ENCODE assay signal across 31 cellular contexts in the genomic region with DNA sequence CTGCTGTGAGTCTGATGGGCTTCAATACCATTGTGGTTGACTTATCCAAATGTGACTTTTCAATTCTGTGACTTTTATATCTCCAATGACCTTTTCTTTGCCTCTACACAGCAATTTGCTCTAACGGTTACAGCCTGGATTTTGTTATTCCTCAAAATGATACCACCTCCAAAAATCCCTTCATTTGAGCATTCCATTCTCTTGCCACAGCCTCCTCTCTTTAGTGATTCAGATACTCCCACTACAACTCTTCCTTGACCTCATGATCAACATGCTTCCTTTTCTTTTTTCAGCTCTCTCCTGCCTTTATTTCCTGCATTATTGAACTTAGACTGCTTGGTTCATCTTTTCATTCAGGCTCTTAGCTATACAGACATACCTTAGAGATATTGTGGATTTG. TPM values are rescaled to one million over a fixed set of nuclear protein-coding genes. Genes with fewer than 3 reads are reported as not detected.
A peak's percentile ranks its signal among the peaks of the same experiment; 100 is the strongest.
DNase-seq lines count a peak whose midpoint lies in the region; ATAC-seq and TF ChIP-seq lines count a peak whose summit lies in the region.
"Had no signal": no experiment of that assay in that cellular context is flagged by ENCODE, and none has a peak within 500 bp of the region (broad histone marks: within the 10 kb centered on the region; RNA-seq: fewer than 3 reads in every experiment).

No MANE protein-coding gene starts in this region.

- ATAC-seq in GM18909 (IDR thresholded peaks at IDR 0.05; ENCODE audit: poor library complexity, unreplicated experiment): no peak
- ATAC-seq in HG03442 (IDR thresholded peaks at IDR 0.05; ENCODE audit: unreplicated experiment): no peak
- ATAC-seq: activated CD4-positive, CD25-positive, alpha-beta regulatory T cell treated with anti-CD3 and anti-CD28 coated beads, Interleukin-2, amount 50 U/mL, for 24 hours; activated T-cell treated with anti-CD3 and anti-CD28 coated beads, Interleukin-2, amount 50 U/mL, for 4 hours; gastroesophageal sphincter; SK-N-SH treated with all-trans-retinoic acid at 6 μM for 48 hours had no signal

- H3K27ac ChIP-seq in smooth muscle cell (ENCODE audit: low read depth): peak overlapping the region; percentile 75
- H3K27ac ChIP-seq: BLaER1, gastroesophageal sphincter, right atrium auricular region, RWPE1, stomach had no signal

- H3K9me3 ChIP-seq in smooth muscle cell (replicated peaks; ENCODE audit: low read depth): no peaks in the 10 kb centered on the region
- H3K9me3 ChIP-seq: Caco-2, gastroesophageal sphincter, right atrium auricular region had no signal

- H3K79me2 ChIP-seq in smooth muscle cell (ENCODE audit: low read depth): no peaks in the 10 kb centered on the region

- H3K4me3 ChIP-seq in smooth muscle cell: no peak overlapping the region
- H3K4me3 ChIP-seq: BLaER1, gastroesophageal sphincter, right atrium auricular region, stomach had no signal

- no peak overlapping the region for H3K4me3 Mint-ChIP-seq in T-helper 2 cell treated with Interferon-gamma antibody and Interleukin-4, amounts not matched to agents 5 μg/mL and 100 μg/mL, for 36 hours
- H3K4me3 Mint-ChIP-seq: activated naive CD4-positive, alpha-beta T cell treated with anti-CD3 and anti-CD28 coated beads, Interleukin-2, amount 10 ng/mL, durations not matched to agents 7 days and 5 days; activated T-cell treated with anti-CD3 and anti-CD28 coated beads, Interleukin-2, amount 50 U/mL, for 4 hours had no signal

- peaks cover 12% of the 10 kb centered on the region for H3F3A ChIP-seq in smooth muscle cell (ENCODE audit: low read depth)

- peaks cover 18% of the 10 kb centered on the region for H3K27me3 Mint-ChIP-seq in T-helper 2 cell treated with Interferon-gamma antibody and Interleukin-4, amounts not matched to agents 5 μg/mL and 100 μg/mL, for 36 hours (ENCODE audit: low read depth)

- peaks cover 16% of the 10 kb centered on the region for H3K36me3 Mint-ChIP-seq in T-helper 2 cell treated with Interferon-gamma antibody and Interleukin-4, amounts not matched to agents 5 μg/mL and 100 μg/mL, for 36 hours (ENCODE audit: low read depth)
- H3K36me3 Mint-ChIP-seq: activated naive CD4-positive, alpha-beta T cell treated with anti-CD3 and anti-CD28 coated beads, Interleukin-2, amount 10 ng/mL, durations not matched to agents 7 days and 5 days had no signal

- no peaks in the 10 kb centered on the region for H3K36me3 ChIP-seq in smooth muscle cell (ENCODE audit: low read depth)
- H3K36me3 ChIP-seq: BLaER1, gastroesophageal sphincter, right atrium auricular region, stomach had no signal

- peaks cover 12% of the 10 kb centered on the region for H3K9me3 Mint-ChIP-seq in T-helper 2 cell treated with Interferon-gamma antibody and Interleukin-4, amounts not matched to agents 5 μg/mL and 100 μg/mL, for 36 hours
- H3K9me3 Mint-ChIP-seq: activated naive CD4-positive, alpha-beta T cell treated with anti-CD3 and anti-CD28 coated beads, Interleukin-2, amount 10 ng/mL, durations not matched to agents 7 days and 5 days; activated T-cell treated with anti-CD3 and anti-CD28 coated beads, Interleukin-2, amount 50 U/mL, for 4 hours had no signal

- peak overlapping the region; percentile 36 for H3K4me2 ChIP-seq in smooth muscle cell
- H3K4me2 ChIP-seq: BLaER1 had no signal

- TF ChIP-seq CTCF in smooth muscle cell (IDR thresholded peaks at IDR 0.05; ENCODE audit: borderline replicate concordance, insufficient read depth, poor library complexity, severe bottlenecking): no peak

- no peak overlapping the region for H2AFZ ChIP-seq in smooth muscle cell (ENCODE audit: low read depth)

- H4K20me1 ChIP-seq in smooth muscle cell (ENCODE audit: low read depth): no peaks in the 10 kb centered on the region
- H4K20me1 ChIP-seq: BLaER1 had no signal

- 25% methylated on average over 1 of the region's 1 CpG for WGBS in smooth muscle cell (ENCODE audit: low lambda C conversion rate)

- peak overlapping the region; percentile 2 for H3K27ac Mint-ChIP-seq in T-helper 2 cell treated with Interferon-gamma antibody and Interleukin-4, amounts not matched to agents 5 μg/mL and 100 μg/mL, for 36 hours
- H3K27ac Mint-ChIP-seq: activated naive CD4-positive, alpha-beta T cell treated with anti-CD3 and anti-CD28 coated beads, Interleukin-2, amount 10 ng/mL, durations not matched to agents 7 days and 5 days had no signal

- peaks cover 20% of the 10 kb centered on the region for H3K4me1 Mint-ChIP-seq in T-helper 2 cell treated with Interferon-gamma antibody and Interleukin-4, amounts not matched to agents 5 μg/mL and 100 μg/mL, for 36 hours (ENCODE audit: low read depth)

- no peak for DNase-seq in T-helper 2 cell treated with Interferon-gamma antibody and Interleukin-4, amounts not matched to agents 5 μg/mL and 100 μg/mL, for 36 hours (ENCODE audit: low spot score)
- DNase-seq in T-helper 2 cell (no peak), NCI-H226 (peak; percentile 72), fibroblast of peridontal ligament (ENCODE audit: extremely low read depth) (peak; percentile 63), smooth muscle cell (lab: John Stamatoyannopoulos, UW; ENCODE audit: unreplicated experiment) (no peak), NCI-H146 treated with DMSO at 0.1 percent for 48 hours (lab: John Stamatoyannopoulos, UW; ENCODE audit: unreplicated experiment) (no peak)
- DNase-seq: 8988T; activated CD8-positive, alpha-beta memory T cell treated with anti-CD3 and anti-CD28 coated beads for 24 hours; activated naive CD4-positive, alpha-beta T cell treated with anti-CD3 and anti-CD28 coated beads, Interleukin-2, amount 10 ng/mL, durations not matched to agents 7 days and 5 days; activated T-cell treated with anti-CD3 and anti-CD28 coated beads, Interleukin-2, amount 50 U/mL, for 4 hours; Caco-2; cerebellar nuclear complex; DMS79 treated with DMSO at 0.1 percent for 48 hours; MM.1S; NCI-H146; NCI-H2171 treated with DMSO at 0.1 percent for 48 hours; NCI-H69; stomach; T1000 had no signal

- H3K4me1 ChIP-seq in smooth muscle cell (ENCODE audit: low read depth): no peaks in the 10 kb centered on the region
- H3K4me1 ChIP-seq: Caco-2, gastroesophageal sphincter, right atrium auricular region, stomach had no signal

- H3K27me3 ChIP-seq in smooth muscle cell (ENCODE audit: low read depth): no peaks in the 10 kb centered on the region
- H3K27me3 ChIP-seq: BLaER1, right atrium auricular region had no signal

- H3K9ac ChIP-seq in smooth muscle cell (ENCODE audit: low read depth): no peak overlapping the region
- H3K9ac ChIP-seq: BLaER1 had no signal

RNA-seq across cellular contexts. Expression of a gene that starts 16.6 kb away (rescaled TPM):
- not detected in 2 replicates for total RNA-seq in smooth muscle cell
- 0.35 and 0.52 TPM in 2 replicates for polyA plus RNA-seq in smooth muscle cell
- total RNA-seq: Caco-2, epithelial cell of proximal tubule, H4, kidney epithelial cell, osteocyte, right atrium auricular region had no signal

RNA-seq across cellular contexts. Expression of a gene that starts 18.3 kb away (rescaled TPM):
- total RNA-seq in smooth muscle cell: 0.36 and 2.2 TPM in 2 replicates
- polyA plus RNA-seq in smooth muscle cell: 1.2 and 2.8 TPM in 2 replicates
- total RNA-seq: Caco-2, epithelial cell of proximal tubule, H4, kidney epithelial cell, osteocyte had no signal

Comparison
In these comparisons a context has a peak if more than half of its experiments do, and no peak if none do; other contexts are left out.
1. DNase-seq: peak in NCI-H226 (single experiment) and fibroblast of peridontal ligament (single experiment); none in T-helper 2 cell treated with Interferon-gamma antibody and Interleukin-4, amounts not matched to agents 5 μg/mL and 100 μg/mL, for 36 hours (single experiment), T-helper 2 cell (0 of 5), smooth muscle cell (single experiment) and NCI-H146 treated with DMSO at 0.1 percent for 48 hours (single experiment).